11 cellular contexts compared by ENCODE assay signal in genomic region chr17:3030096-3030495, GRCh38. TPM values are rescaled to one million over a fixed set of nuclear protein-coding genes. Genes with fewer than 3 reads are reported as not detected.
DNase-seq lines count a peak whose midpoint lies in the region; ATAC-seq and TF ChIP-seq lines count a peak whose summit lies in the region.
"Had no signal": no experiment of that assay in that cellular context is flagged by ENCODE, and none has a peak within 500 bp of the region (broad histone marks: within the 10 kb centered on the region; RNA-seq: fewer than 3 reads in every experiment).

No MANE protein-coding gene starts in this region.

- no peaks in the 10 kb centered on the region for H3K9me3 ChIP-seq in left ventricle myocardium inferior (replicated peaks)
- no peaks in the 10 kb centered on the region for H3K9me3 ChIP-seq in right atrium auricular region
- H3K9me3 ChIP-seq in SJCRH30 (replicated peaks), result no peaks in the 10 kb centered on the region
- H3K9me3 ChIP-seq: adrenal gland, HAP-1 had no signal

- H3K4me3 ChIP-seq in left ventricle myocardium inferior (no peak overlapping the region), right atrium auricular region (no peak overlapping the region), lower leg skin (ENCODE audit: low read depth, poor library complexity, severe bottlenecking) (no peak overlapping the region), SJCRH30 (no peak overlapping the region)
- H3K4me3 ChIP-seq: adrenal gland, HAP-1 had no signal

- peak overlapping the region; percentile 91 for H3K27ac ChIP-seq in left ventricle myocardium inferior (replicated peaks)
- H3K27ac ChIP-seq in right atrium auricular region, result peak overlapping the region; percentile 62 to 76
- H3K27ac ChIP-seq in SJCRH30, result no peak overlapping the region

- TF ChIP-seq POLR2A in lower leg skin (IDR thresholded peaks at IDR 0.05), result no peak

- TF ChIP-seq CTCF in left ventricle myocardium inferior (IDR thresholded peaks at IDR 0.05; ENCODE audit: borderline replicate concordance) (no peak), right atrium auricular region (IDR thresholded peaks at IDR 0.05) (no peak), lower leg skin (IDR thresholded peaks at IDR 0.05) (no peak)

- intact Hi-C loops in left ventricle myocardium inferior (cut with micrococcal nuclease), result no loop called here
- intact Hi-C loops in Right ventricle myocardium inferior (cut with DNase I), result no loop called here
- intact Hi-C loops in lower leg skin (cut with DNase I; ENCODE audit: low total_unique reads), result no loop called here
- intact Hi-C loops in posterior cingulate gyrus (cut with DNase I), result no loop called here

- DNase-seq in left ventricle myocardium inferior (no peak), Right ventricle myocardium inferior (ENCODE audit: missing footprints) (no peak), amniotic epithelial cell (ENCODE audit: low read depth) (peak; percentile 7), right atrium auricular region (ENCODE audit: low spot score) (no peak), lower leg skin (ENCODE audit: low spot score in 2 of 2) (no peak), SJCRH30 (no peak), islet precursor cell (no peak), posterior cingulate gyrus (no peak)
- DNase-seq: NCI-H774 had no signal

- ATAC-seq in Right ventricle myocardium inferior, result no peak

- H3K4me1 ChIP-seq in left ventricle myocardium inferior, result peaks cover 57% of the 10 kb centered on the region
- H3K4me1 ChIP-seq in right atrium auricular region, result peaks cover 0 to 27% of the 10 kb centered on the region in 2 donors
- H3K4me1 ChIP-seq in SJCRH30, result peaks cover 7% of the 10 kb centered on the region; the same call in 1 of the 2 replicates
- H3K4me1 ChIP-seq: adrenal gland, HAP-1 had no signal

- WGBS in lower leg skin, 2 donors, result 49 to 53% methylated on average over 7 of the region's 7 CpGs

- H3K27me3 ChIP-seq in left ventricle myocardium inferior (ENCODE audit: low read depth) (no peaks in the 10 kb centered on the region), right atrium auricular region (no peaks in the 10 kb centered on the region), SJCRH30 (no peaks in the 10 kb centered on the region)
- H3K27me3 ChIP-seq: adrenal gland had no signal

- H3K36me3 ChIP-seq in left ventricle myocardium inferior (no peaks in the 10 kb centered on the region), right atrium auricular region (peaks cover 13% of the 10 kb centered on the region), SJCRH30 (no peaks in the 10 kb centered on the region)
- H3K36me3 ChIP-seq: adrenal gland, HAP-1 had no signal

RNA-seq across cellular contexts. Expression of gene OR1D5, which starts 33.3 kb away (rescaled TPM):
- total RNA-seq in left ventricle myocardium inferior (not detected), Right ventricle myocardium inferior (not detected), right atrium auricular region (not detected), lower leg skin (not detected)
- not detected in 2 replicates for total RNA-seq in SJCRH30 (2014; rRNA removed; shearing (Covaris generic))
- total RNA-seq: adrenal gland had no signal
